Comparison of ENCODE assay signal across 18 cellular contexts in genomic region chr2:199775297-199775696, GRCh38.
"Had no signal": no experiment of that assay in that cellular context is flagged by ENCODE, and none has a peak within 500 bp of the region (broad histone marks: within the 10 kb centered on the region; RNA-seq: fewer than 3 reads in every experiment).

No MANE protein-coding gene starts in this region.

- H3K4me3 ChIP-seq: hepatocyte, lower lobe of right lung, right atrium auricular region, tibial nerve had no signal

- H3K27ac ChIP-seq: hepatocyte, lower lobe of right lung, right atrium auricular region, tibial nerve had no signal

- H3K27me3 Mint-ChIP-seq: activated CD4-positive, alpha-beta memory T cell treated with anti-CD3 and anti-CD28 coated beads, Interleukin-2, amount 10 ng/mL, durations not matched to agents 7 days and 5 days; activated T-helper 17 cell treated with anti-CD3 and anti-CD28 coated beads, Interleukin-2, amount 50 U/mL, for 72 hours had no signal

- H3K9me3 Mint-ChIP-seq: activated B cell treated with CpG ODN at 0.5 μM for 24 hours; activated CD4-positive, alpha-beta memory T cell treated with anti-CD3 and anti-CD28 coated beads, Interleukin-2, amount 10 ng/mL, durations not matched to agents 7 days and 5 days; activated T-helper 17 cell treated with anti-CD3 and anti-CD28 coated beads, Interleukin-2, amount 50 U/mL, for 72 hours; mesothelial cell of epicardium had no signal

- H3K4me1 ChIP-seq: lower lobe of right lung, right atrium auricular region, tibial nerve had no signal

- H3K4me1 Mint-ChIP-seq: activated B cell treated with CpG ODN at 0.5 μM for 24 hours; activated CD4-positive, alpha-beta memory T cell treated with anti-CD3 and anti-CD28 coated beads, Interleukin-2, amount 10 ng/mL, durations not matched to agents 7 days and 5 days; activated CD8-positive, alpha-beta memory T cell treated with anti-CD3 and anti-CD28 coated beads, Interleukin-2, amount 10 ng/mL, durations not matched to agents 7 days and 5 days; activated T-helper 17 cell treated with anti-CD3 and anti-CD28 coated beads, Interleukin-2, amount 50 U/mL, for 72 hours; mesothelial cell of epicardium had no signal

- H3K4me2 ChIP-seq: hepatocyte had no signal

- H3K79me2 ChIP-seq: hepatocyte had no signal

- H2AFZ ChIP-seq: hepatocyte had no signal

- H3K9me3 ChIP-seq: lower lobe of right lung, right atrium auricular region had no signal

- DNase-seq: activated B cell treated with CpG ODN at 0.5 μM for 24 hours; activated CD4-positive, alpha-beta memory T cell treated with anti-CD3 and anti-CD28 coated beads, Interleukin-2, amount 10 ng/mL, durations not matched to agents 7 days and 5 days; activated CD4-positive, alpha-beta T cell treated with anti-CD3 and anti-CD28 coated beads for 4 hours; activated CD8-positive, alpha-beta memory T cell treated with anti-CD3 and anti-CD28 coated beads, Interleukin-2, amount 10 ng/mL, durations not matched to agents 7 days and 5 days; activated naive CD4-positive, alpha-beta T cell; anterior cingulate cortex; caudate nucleus; left cardiac atrium; lower lobe of right lung; occipital lobe; stimulated activated CD4-positive, alpha-beta T cell treated with anti-CD3 and anti-CD28 coated beads, Interleukin-2, amount 100 ng/mL, for 24 hours; stimulated activated naive CD8-positive, alpha-beta T cell treated with anti-CD3 and anti-CD28 coated beads, Interleukin-15, Interleukin-2, amounts not matched to agents 100 U/mL and 50 U/mL, for 24 hours had no signal

- H3K4me3 Mint-ChIP-seq: activated B cell treated with CpG ODN at 0.5 μM for 24 hours; activated CD4-positive, alpha-beta memory T cell treated with anti-CD3 and anti-CD28 coated beads, Interleukin-2, amount 10 ng/mL, durations not matched to agents 7 days and 5 days; activated CD8-positive, alpha-beta memory T cell treated with anti-CD3 and anti-CD28 coated beads, Interleukin-2, amount 10 ng/mL, durations not matched to agents 7 days and 5 days; activated T-helper 17 cell treated with anti-CD3 and anti-CD28 coated beads, Interleukin-2, amount 50 U/mL, for 72 hours; brain; mesothelial cell of epicardium had no signal

- H3K36me3 Mint-ChIP-seq: activated CD8-positive, alpha-beta memory T cell treated with anti-CD3 and anti-CD28 coated beads, Interleukin-2, amount 10 ng/mL, durations not matched to agents 7 days and 5 days; brain; mesothelial cell of epicardium had no signal

- H3K27ac Mint-ChIP-seq: activated B cell treated with CpG ODN at 0.5 μM for 24 hours; activated CD4-positive, alpha-beta memory T cell treated with anti-CD3 and anti-CD28 coated beads, Interleukin-2, amount 10 ng/mL, durations not matched to agents 7 days and 5 days; activated CD8-positive, alpha-beta memory T cell treated with anti-CD3 and anti-CD28 coated beads, Interleukin-2, amount 10 ng/mL, durations not matched to agents 7 days and 5 days; activated T-helper 17 cell treated with anti-CD3 and anti-CD28 coated beads, Interleukin-2, amount 50 U/mL, for 72 hours; brain; mesothelial cell of epicardium had no signal

- H3K27me3 ChIP-seq: hepatocyte, right atrium auricular region, tibial nerve had no signal

- H3K36me3 ChIP-seq: lower lobe of right lung, right atrium auricular region had no signal
